ENCODE assay signal across 1 cellular context in genomic region chr6:141526985-141527384, GRCh38.
TF ChIP-seq lines count a peak whose summit lies in the region.

No MANE protein-coding gene starts in this region.

TF ChIP-seq in HepG2, 621 proteins besides CTCF, POLR2A, EP300 and RAD21 (continued from another document):
- TF ChIP-seq THAP9 (CRISPR knock-in tag; IDR thresholded peaks at IDR 0.05; ENCODE audit: borderline replicate concordance) = no peak
- TF ChIP-seq ATF1 (CRISPR knock-in tag; IDR thresholded peaks at IDR 0.05) = 0 out of 2 replicates have a peak, but pooled peaks have one; percentile 50
- peak; percentile 85 for TF ChIP-seq ZMYM4 (CRISPR knock-in tag; IDR thresholded peaks at IDR 0.05)
- TF ChIP-seq HDAC1 (CRISPR knock-in tag; IDR thresholded peaks at IDR 0.05) = peak; percentile 47; the same call in 1 of the 2 replicates
- no peak; the same call in 1 of the 2 replicates for TF ChIP-seq NR2F6 (IDR thresholded peaks at IDR 0.05)
- peak; percentile 33; the same call in 1 of the 2 replicates for TF ChIP-seq NR2F6 (CRISPR knock-in tag; IDR thresholded peaks at IDR 0.05)
- TF ChIP-seq PPARG (CRISPR knock-in tag; conservative IDR thresholded peaks at IDR 0.05) = peak; percentile 94
- TF ChIP-seq GABPB1 (CRISPR knock-in tag; IDR thresholded peaks at IDR 0.05) = 0 out of 2 replicates have a peak, but pooled peaks have one; percentile 13
- no peak for TF ChIP-seq ADNP (CRISPR knock-in tag; IDR thresholded peaks at IDR 0.05)
- TF ChIP-seq WIZ (CRISPR knock-in tag; IDR thresholded peaks at IDR 0.05) = peak; percentile 33; the same call in 1 of the 2 replicates
- peak; percentile 73 for TF ChIP-seq KDM6A (CRISPR knock-in tag; IDR thresholded peaks at IDR 0.05; ENCODE audit: low read depth)
- TF ChIP-seq ZNF720 (CRISPR knock-in tag; IDR thresholded peaks at IDR 0.05) = no peak
- no peak for TF ChIP-seq ZNF432 (CRISPR knock-in tag; IDR thresholded peaks at IDR 0.05; ENCODE audit: borderline replicate concordance)
- TF ChIP-seq ZNF331 (CRISPR knock-in tag; IDR thresholded peaks at IDR 0.05) = peak; percentile 66; the same call in 1 of the 2 replicates
- TF ChIP-seq PHF21A (CRISPR knock-in tag; IDR thresholded peaks at IDR 0.05) = peak; percentile 58
- no peak for TF ChIP-seq CREB1 (IDR thresholded peaks at IDR 0.05)
- TF ChIP-seq CREB1 (CRISPR knock-in tag; IDR thresholded peaks at IDR 0.05) = peak; percentile 69
- no peak for TF ChIP-seq ZNF256 (CRISPR knock-in tag; conservative IDR thresholded peaks at IDR 0.05)
